ENCODE assay signal across 1 cellular context in genomic region chr2:5693288-5694015, GRCh38.
TF ChIP-seq lines count a peak whose summit lies in the region.

No MANE protein-coding gene starts in this region.

TF ChIP-seq in H1, 55 proteins besides CTCF, POLR2A, EP300 and RAD21 (continued from another document):
- no peak; a peak in 1 of 4 replicates for TF ChIP-seq SIN3A (conservative IDR thresholded peaks at IDR 0.05 in 1 of 2, IDR thresholded peaks at IDR 0.05 in 1 of 2; ENCODE audit: low read depth in 1 of 2, low read length in 2 of 2)
- no peak for TF ChIP-seq NANOG (IDR thresholded peaks at IDR 0.05; ENCODE audit: insufficient read depth, low read depth, low read length, poor library complexity, severe bottlenecking)
- TF ChIP-seq PHF8 (conservative IDR thresholded peaks at IDR 0.05; ENCODE audit: low read depth, low read length) = no peak; the same call in 1 of the 2 replicates
- TF ChIP-seq SP1 (IDR thresholded peaks at IDR 0.05; ENCODE audit: low read depth, low read length) = no peak
- no peak for TF ChIP-seq SRF (IDR thresholded peaks at IDR 0.05; ENCODE audit: low read depth, low read length)
- TF ChIP-seq ZNF274 (IDR thresholded peaks at IDR 0.05; ENCODE audit: borderline replicate concordance, extremely low read depth, low read length) = no peak
- TF ChIP-seq HDAC2 (IDR thresholded peaks at IDR 0.05; ENCODE audit: borderline replicate concordance in 1 of 2, low read depth in 2 of 2, low read length in 2 of 2) = no peak
- no peak for TF ChIP-seq RBBP5 (IDR thresholded peaks at IDR 0.05; ENCODE audit: borderline replicate concordance, low read depth, low read length)
- TF ChIP-seq ASH2L (IDR thresholded peaks at IDR 0.05; ENCODE audit: low read length) = no peak
- TF ChIP-seq RFX5 (IDR thresholded peaks at IDR 0.05; ENCODE audit: borderline replicate concordance, low read depth, low read length) = no peak
- TF ChIP-seq E2F6 (IDR thresholded peaks at IDR 0.05) = peak; percentile 80
